Comparison of ENCODE assay signal across 8 cellular contexts in genomic region chr1:26889580-26890466, GRCh38. TPM values are rescaled to one million over a fixed set of nuclear protein-coding genes. Genes with fewer than 3 reads are reported as not detected.
A peak's percentile ranks its signal among the peaks of the same experiment; 100 is the strongest.
DNase-seq lines count a peak whose midpoint lies in the region; ATAC-seq, FAIRE-seq and TF ChIP-seq lines count a peak whose summit lies in the region.

Gene GPN2, minus strand, starts transcription at chr1:26890283. Its CDS starts 187 bp downstream, at chr1:26890096.

- peak; percentile 77 for ATAC-seq in HG02970 (IDR thresholded peaks at IDR 0.05; ENCODE audit: low FRiP score, unreplicated experiment)

- DNase-seq in NCI-H82 (lab: John Stamatoyannopoulos, UW) (peak; percentile 90), NCI-H82 treated with DMSO at 0.1 percent for 48 hours (lab: John Stamatoyannopoulos, UW; ENCODE audit: unreplicated experiment) (no peak), NCI-H2107 (lab: John Stamatoyannopoulos, UW) (peak; percentile 74), WERI-Rb-1 (peak; percentile 72), breast epithelium (ENCODE audit: low spot score in 2 of 2) (peak; percentile 62 to 64), small intestine (peak; percentile 90)

- peak within 1 kb of the TSS; percentile 93 for H3K9ac ChIP-seq in iPS-20b (ENCODE audit: low read depth, low read length)

- no peaks in the 10 kb centered on the region for H3K27me3 ChIP-seq in WERI-Rb-1 (ENCODE audit: insufficient read depth, low read depth, severe bottlenecking)
- no peaks in the 10 kb centered on the region for H3K27me3 ChIP-seq in breast epithelium
- no peaks in the 10 kb centered on the region for H3K27me3 ChIP-seq in iPS-20b (ENCODE audit: insufficient read depth, low read length)
- H3K27me3 ChIP-seq in small intestine (ENCODE audit: control insufficient read depth in 2 of 2, insufficient read depth in 2 of 2, low read length in 2 of 2): no peaks in the 10 kb centered on the region

- TF ChIP-seq POLR2A in breast epithelium (IDR thresholded peaks at IDR 0.05): peak; percentile 50

- H3K4me1 ChIP-seq in breast epithelium: peaks cover 9 to 13% of the 10 kb centered on the region in 2 donors
- H3K4me1 ChIP-seq in iPS-20b (ENCODE audit: insufficient read depth, low read length): no peaks in the 10 kb centered on the region
- H3K4me1 ChIP-seq in small intestine (ENCODE audit: control insufficient read depth in 2 of 2, insufficient read depth in 1 of 2, low read depth in 1 of 2, low read length in 1 of 2): peaks cover 0 to 3% of the 10 kb centered on the region in 2 donors

- H3K27ac ChIP-seq in WERI-Rb-1 (peak within 1 kb of the TSS; percentile 76), breast epithelium (peak within 1 kb of the TSS; percentile 87 to 90), iPS-20b (ENCODE audit: low read length) (no peak within 1 kb of the TSS), small intestine (ENCODE audit: low read depth in 1 of 2, low read length in 1 of 2) (peak within 1 kb of the TSS; percentile 90 to 97)

- H3K36me3 ChIP-seq in WERI-Rb-1: peaks cover 77% of the 10 kb centered on the region
- no peaks in the 10 kb centered on the region for H3K36me3 ChIP-seq in breast epithelium
- H3K36me3 ChIP-seq in iPS-20b (ENCODE audit: insufficient read depth, low read depth, low read length): peaks cover 59% of the 10 kb centered on the region
- peaks cover 9 to 16% of the 10 kb centered on the region in 2 donors for H3K36me3 ChIP-seq in small intestine (ENCODE audit: control insufficient read depth in 2 of 2, insufficient read depth in 2 of 2, low read length in 2 of 2)

- WGBS in small intestine, 3 donors: 0 to 1% (median 1%) methylated on average over 85 to 89 of the region's 89 CpGs

- intact Hi-C loops in breast epithelium (cut with DNase I; ENCODE audit: low total_unique reads): loop anchor here (10.0 kb wide), 1 partner anchor 95 kb away; no protein-coding TSS in a partner anchor

- TF ChIP-seq CTCF in WERI-Rb-1 (IDR thresholded peaks at IDR 0.05; ENCODE audit: low read depth, low read length) (no peak), breast epithelium (IDR thresholded peaks at IDR 0.05) (no peak)

- H3K4me3 ChIP-seq in WERI-Rb-1 (ENCODE audit: low read depth, low read length) (peak within 1 kb of the TSS; percentile 72), breast epithelium (peak within 1 kb of the TSS; percentile 82 to 96 (median 95)), iPS-20b (ENCODE audit: low read length) (peak within 1 kb of the TSS; percentile 81), small intestine (ENCODE audit: low read depth in 1 of 2, low read length in 2 of 2) (peak within 1 kb of the TSS; percentile 87 to 95)

- FAIRE-seq in small intestine (lab: Jason Lieb, UNC): no peak

- no peaks in the 10 kb centered on the region for H3K9me3 ChIP-seq in WERI-Rb-1 (ENCODE audit: severe bottlenecking)
- H3K9me3 ChIP-seq in breast epithelium: no peaks in the 10 kb centered on the region
- no peaks in the 10 kb centered on the region for H3K9me3 ChIP-seq in iPS-20b (ENCODE audit: insufficient read depth, low read depth, low read length)
- H3K9me3 ChIP-seq in small intestine (ENCODE audit: control insufficient read depth, low read depth): no peaks in the 10 kb centered on the region

RNA-seq across cellular contexts. Expression of gene GPN2, which starts in this region (rescaled TPM):
- total RNA-seq in breast epithelium: 10 to 100 TPM in 2 of 3 donors, 1 to 10 TPM in 1; 8.5 to 17.7 (median 13.4) TPM
- 10 to 100 TPM; 13.5 to 21.9 (median 18.2) TPM for polyA plus RNA-seq in small intestine
